8 cellular contexts compared by ENCODE assay signal in the genomic region with DNA sequence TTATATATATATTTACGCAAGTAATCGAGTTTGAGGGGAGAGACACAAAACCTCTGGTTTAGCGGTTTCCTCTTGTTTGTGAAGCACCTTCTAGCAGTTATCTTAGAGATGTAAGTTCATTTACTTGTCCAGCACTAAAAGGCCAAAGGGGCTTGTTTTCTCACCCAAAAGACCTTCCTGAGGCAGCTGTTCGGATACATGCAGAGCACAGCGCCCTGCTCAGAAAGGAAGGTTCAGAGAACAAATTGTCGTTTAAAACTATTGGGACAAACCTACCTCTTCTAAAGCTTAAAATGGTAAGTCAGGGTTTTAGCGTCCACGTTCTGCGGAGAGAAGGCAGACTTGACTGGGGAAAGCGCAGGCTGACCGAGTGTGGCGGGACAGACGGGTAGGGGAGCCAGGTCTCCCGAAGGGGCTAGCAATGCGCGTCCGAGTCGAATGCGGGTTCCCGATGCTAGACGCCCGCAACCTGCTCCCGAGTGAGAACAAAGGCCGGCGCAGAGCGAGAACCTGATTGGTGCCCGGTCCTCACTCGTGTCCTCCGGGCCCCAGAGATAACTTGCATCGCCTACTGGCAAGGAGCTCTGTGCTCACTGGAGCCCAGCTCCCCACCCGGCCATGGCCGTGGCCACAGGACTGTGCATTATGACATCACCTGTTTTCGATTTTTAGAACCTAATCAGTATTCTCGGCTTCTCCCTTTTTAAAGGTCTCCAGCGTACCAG. TPM values are rescaled to one million over a fixed set of nuclear protein-coding genes. Genes with fewer than 3 reads are reported as not detected.
A peak's percentile ranks its signal among the peaks of the same experiment; 100 is the strongest.
DNase-seq lines count a peak whose midpoint lies in the region; ATAC-seq and TF ChIP-seq lines count a peak whose summit lies in the region.

No MANE protein-coding gene starts in this region.

- H3K4me3 ChIP-seq in dorsolateral prefrontal cortex: peak overlapping the region; percentile 65 to 96 (median 87)
- H3K4me3 ChIP-seq in right lobe of liver: peak overlapping the region; percentile 47 to 84 (median 52)

- H3K9me3 Mint-ChIP-seq in Calu3 (ENCODE audit: low read depth, unreplicated experiment): no peaks in the 10 kb centered on the region

- no peak overlapping the region for H3K4me3 Mint-ChIP-seq in Calu3 (ENCODE audit: low read depth, unreplicated experiment)

- TF ChIP-seq CTCF in Calu3 (IDR thresholded peaks at IDR 0.05; ENCODE audit: unreplicated experiment) (no peak), dorsolateral prefrontal cortex (IDR thresholded peaks at IDR 0.05 in 54 of 56, conservative IDR thresholded peaks at IDR 0.05 in 2 of 56; ENCODE audit: low read depth in 1 of 56, partially characterized antibody in 56 of 56) (peak in 3 of 56 donors; percentile 4 to 16 (median 8)), right lobe of liver (IDR thresholded peaks at IDR 0.05) (peak in 2 of 4 donors; percentile 4 to 7)

- no peaks in the 10 kb centered on the region for H3K27me3 ChIP-seq in dorsolateral prefrontal cortex
- H3K27me3 ChIP-seq in right lobe of liver: no peaks in the 10 kb centered on the region

- ATAC-seq in GM21723 (IDR thresholded peaks at IDR 0.05; ENCODE audit: unreplicated experiment) (peak; percentile 29), right lobe of liver (peak; percentile 47 to 57 (median 52))

- H3K36me3 ChIP-seq in right lobe of liver: no peaks in the 10 kb centered on the region

- no peak for TF ChIP-seq POLR2A in right lobe of liver (IDR thresholded peaks at IDR 0.05)

- no peaks in the 10 kb centered on the region for H3K4me1 Mint-ChIP-seq in Calu3 (ENCODE audit: low read depth, unreplicated experiment)

- WGBS in right lobe of liver (ENCODE audit: insufficient coverage, low coverage, low lambda C conversion rate, missing lambda C conversion rate): 1% methylated on average over 19 of the region's 35 CpGs

- no peak overlapping the region for H3K27ac Mint-ChIP-seq in Calu3 (ENCODE audit: unreplicated experiment)

- H3K4me1 ChIP-seq in right lobe of liver: peaks cover 0 to 11% (median 0%) of the 10 kb centered on the region in 4 donors

- BruUV-seq in Calu3 (replicated peaks; lab: Mats Ljungman, UMichigan): no TSS peak

- DNase-seq in Calu3 (peak; percentile 47), NCI-H1436 treated with DMSO at 0.1 percent for 48 hours (lab: John Stamatoyannopoulos, UW) (peak; percentile 73), dorsolateral prefrontal cortex (peak; percentile 59 to 89 (median 80)), right lobe of liver (peak; percentile 79 to 86 (median 79)), NCI-H2196 treated with DMSO at 0.1 percent for 48 hours (lab: John Stamatoyannopoulos, UW; ENCODE audit: unreplicated experiment) (no peak)
- DNase-seq in activated CD4-positive, alpha-beta T cell treated with anti-CD3 and anti-CD28 coated beads, Interleukin-2, amount 50 U/mL, for 1 hour: peak; percentile 64
- peak; percentile 62 for DNase-seq in stimulated activated CD4-positive, alpha-beta T cell treated with anti-CD3 and anti-CD28 coated beads, Interleukin-4, amount 100 ng/mL, for 1 hour

- intact Hi-C loops in Calu3 (cut with micrococcal nuclease; ENCODE audit: unreplicated experiment): loop anchor here (10.0 kb wide), 2 partner anchors 223 to 453 kb away; no protein-coding TSS in a partner anchor
- intact Hi-C loops in dorsolateral prefrontal cortex (cut with DNase I): loop anchor here (2.0 to 10.0 kb wide), 9 partner anchors 23 to 533 kb away; a partner anchor contains a TSS
- intact Hi-C loops in right lobe of liver (cut with DNase I): no loop called here

- CTCF ChIA-PET in Calu3 (lab: Charles Lee): interaction anchor here (0.8 to 1.1 kb wide), 4 partner anchors 12 to 473 kb away, joined by 3 to 5 read pairs (median 4); no protein-coding TSS in a partner anchor

- H3K27me3 Mint-ChIP-seq in Calu3 (ENCODE audit: unreplicated experiment): no peaks in the 10 kb centered on the region

- H3K36me3 Mint-ChIP-seq in Calu3 (ENCODE audit: insufficient read depth, unreplicated experiment): peaks cover 7% of the 10 kb centered on the region

- H3K9me3 ChIP-seq in right lobe of liver: no peaks in the 10 kb centered on the region

- H3K27ac ChIP-seq in dorsolateral prefrontal cortex: peak overlapping the region; percentile 59 to 99 (median 95)
- H3K27ac ChIP-seq in right lobe of liver: peak overlapping the region; percentile 83 to 89 (median 86)

RNA-seq across cellular contexts. Expression of a gene that starts 1.0 kb away (rescaled TPM):
- total RNA-seq in Calu3 (2022): 5.6 and 6.0 TPM in 2 replicates
- 100 to 1,000 TPM in 100 of 120 experiments, 10 to 100 TPM in 20; 59.6 to 186 (median 116) TPM for total RNA-seq in dorsolateral prefrontal cortex
- 1 to 10 TPM; 2.8 to 8.8 (median 5.5) TPM for total RNA-seq in right lobe of liver

Comparison
In these comparisons a context has a peak if more than half of its experiments do, and no peak if none do; other contexts are left out.
1. intact Hi-C loops: an anchor here in Calu3 (10.0 kb wide) and dorsolateral prefrontal cortex (2.0 to 10.0 kb wide); none called in right lobe of liver.